1 cellular context compared by ENCODE assay signal in the genomic region with DNA sequence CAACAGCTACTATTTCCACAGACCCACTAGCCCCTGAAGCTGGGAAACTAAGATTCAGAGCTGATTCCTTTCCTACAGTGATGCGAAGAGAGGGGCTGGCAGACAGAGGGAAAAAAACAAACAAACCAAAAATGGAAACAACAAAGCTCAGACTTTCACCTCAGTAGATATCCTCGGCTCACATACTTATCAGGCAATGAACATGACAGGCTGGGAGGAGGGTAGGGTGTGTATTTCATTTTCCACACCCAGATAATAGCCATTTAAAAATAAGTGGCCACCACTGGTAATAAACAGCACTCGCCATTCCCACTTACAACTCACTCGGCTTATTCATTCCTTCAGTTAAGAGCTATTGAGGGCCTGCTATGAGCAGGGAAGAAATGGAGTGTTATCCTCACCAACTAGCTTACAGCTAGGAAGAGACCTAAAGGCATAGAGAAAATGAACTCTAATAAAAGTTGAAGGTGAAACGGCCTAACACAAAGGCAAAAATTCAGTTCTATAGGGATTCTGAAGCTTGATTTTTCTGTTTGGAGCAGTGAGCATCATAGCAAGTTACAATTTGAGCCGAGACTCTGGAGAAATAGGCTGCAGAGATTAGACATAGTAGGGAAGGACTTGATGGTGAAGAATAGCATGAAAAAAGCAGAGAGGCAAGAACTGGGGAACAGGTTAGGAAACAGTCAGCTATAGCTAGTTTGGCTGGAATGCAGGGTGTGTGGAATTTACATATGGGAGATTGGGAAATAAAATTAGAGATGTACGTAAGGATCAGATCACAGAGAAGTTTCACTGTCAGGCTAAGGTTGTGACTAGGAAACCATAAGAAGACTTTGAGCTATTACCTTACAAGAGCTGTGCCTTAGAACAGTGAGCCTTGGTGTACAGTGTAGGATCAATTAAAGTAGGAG.
TF ChIP-seq lines count a peak whose summit lies in the region.

No MANE protein-coding gene starts in this region.

TF ChIP-seq in HepG2, 621 proteins besides CTCF, POLR2A, EP300 and RAD21 (continued from another document and continues in another):
- TF ChIP-seq, protein P1, sequence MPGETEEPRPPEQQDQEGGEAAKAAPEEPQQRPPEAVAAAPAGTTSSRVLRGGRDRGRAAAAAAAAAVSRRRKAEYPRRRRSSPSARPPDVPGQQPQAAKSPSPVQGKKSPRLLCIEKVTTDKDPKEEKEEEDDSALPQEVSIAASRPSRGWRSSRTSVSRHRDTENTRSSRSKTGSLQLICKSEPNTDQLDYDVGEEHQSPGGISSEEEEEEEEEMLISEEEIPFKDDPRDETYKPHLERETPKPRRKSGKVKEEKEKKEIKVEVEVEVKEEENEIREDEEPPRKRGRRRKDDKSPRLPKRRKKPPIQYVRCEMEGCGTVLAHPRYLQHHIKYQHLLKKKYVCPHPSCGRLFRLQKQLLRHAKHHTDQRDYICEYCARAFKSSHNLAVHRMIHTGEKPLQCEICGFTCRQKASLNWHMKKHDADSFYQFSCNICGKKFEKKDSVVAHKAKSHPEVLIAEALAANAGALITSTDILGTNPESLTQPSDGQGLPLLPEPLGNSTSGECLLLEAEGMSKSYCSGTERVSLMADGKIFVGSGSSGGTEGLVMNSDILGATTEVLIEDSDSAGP (CRISPR knock-in tag; IDR thresholded peaks at IDR 0.05; ENCODE audit: borderline replicate concordance), result no peak
- TF ChIP-seq, protein P2, sequence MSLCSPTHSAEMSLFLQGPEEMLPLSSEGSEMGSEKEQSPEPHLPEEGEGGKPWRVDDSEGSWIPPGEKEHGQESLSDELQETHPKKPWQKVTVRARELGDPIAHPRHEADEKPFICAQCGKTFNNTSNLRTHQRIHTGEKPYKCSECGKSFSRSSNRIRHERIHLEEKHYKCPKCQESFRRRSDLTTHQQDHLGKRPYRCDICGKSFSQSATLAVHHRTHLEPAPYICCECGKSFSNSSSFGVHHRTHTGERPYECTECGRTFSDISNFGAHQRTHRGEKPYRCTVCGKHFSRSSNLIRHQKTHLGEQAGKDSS (CRISPR knock-in tag; IDR thresholded peaks at IDR 0.05; ENCODE audit: borderline replicate concordance, low read depth), result no peak
- TF ChIP-seq PHF8 (CRISPR knock-in tag; IDR thresholded peaks at IDR 0.05) (peak; percentile 18; the same call in 1 of the 2 replicates), YEATS2 (CRISPR knock-in tag; IDR thresholded peaks at IDR 0.05; ENCODE audit: borderline replicate concordance) (no peak), FOXC1 (CRISPR knock-in tag; IDR thresholded peaks at IDR 0.05; ENCODE audit: borderline replicate concordance) (no peak), DMAP1 (CRISPR knock-in tag; IDR thresholded peaks at IDR 0.05) (no peak; the same call in 1 of the 2 replicates), NFYC (CRISPR knock-in tag; IDR thresholded peaks at IDR 0.05) (0 out of 2 replicates have a peak, but pooled peaks have one; percentile 21), SP140L (CRISPR knock-in tag; IDR thresholded peaks at IDR 0.05; ENCODE audit: borderline replicate concordance) (peak; percentile 67), PTBP1 (IDR thresholded peaks at IDR 0.05; ENCODE audit: low read depth, low read length, poor library complexity, severe bottlenecking) (no peak), SOX5 (CRISPR knock-in tag; IDR thresholded peaks at IDR 0.05; ENCODE audit: borderline replicate concordance) (peak; percentile 68; the same call in 1 of the 2 replicates), JARID2 (CRISPR knock-in tag; IDR thresholded peaks at IDR 0.05; ENCODE audit: insufficient replicate concordance) (no peak), TOPORS (CRISPR knock-in tag; IDR thresholded peaks at IDR 0.05) (0 out of 2 replicates have a peak, but pooled peaks have one; percentile 43), KLF6 (CRISPR knock-in tag; IDR thresholded peaks at IDR 0.05) (0 out of 2 replicates have a peak, but pooled peaks have one; percentile 26), NFIB (CRISPR knock-in tag; IDR thresholded peaks at IDR 0.05; ENCODE audit: borderline replicate concordance) (no peak), CC2D1A (CRISPR knock-in tag; IDR thresholded peaks at IDR 0.05) (peak; percentile 19; the same call in 1 of the 2 replicates), ZZZ3 (CRISPR knock-in tag; IDR thresholded peaks at IDR 0.05; ENCODE audit: borderline replicate concordance) (no peak), CEBPB (IDR thresholded peaks at IDR 0.05; ENCODE audit: borderline replicate concordance, low read depth, low read length) (no peak; the same call in 1 of the 2 replicates), ZNF772 (CRISPR knock-in tag; IDR thresholded peaks at IDR 0.05) (0 out of 2 replicates have a peak, but pooled peaks have one; percentile 36), ZNF547 (CRISPR knock-in tag; IDR thresholded peaks at IDR 0.05) (0 out of 2 replicates have a peak, but pooled peaks have one; percentile 70)
- TF ChIP-seq, protein P3, sequence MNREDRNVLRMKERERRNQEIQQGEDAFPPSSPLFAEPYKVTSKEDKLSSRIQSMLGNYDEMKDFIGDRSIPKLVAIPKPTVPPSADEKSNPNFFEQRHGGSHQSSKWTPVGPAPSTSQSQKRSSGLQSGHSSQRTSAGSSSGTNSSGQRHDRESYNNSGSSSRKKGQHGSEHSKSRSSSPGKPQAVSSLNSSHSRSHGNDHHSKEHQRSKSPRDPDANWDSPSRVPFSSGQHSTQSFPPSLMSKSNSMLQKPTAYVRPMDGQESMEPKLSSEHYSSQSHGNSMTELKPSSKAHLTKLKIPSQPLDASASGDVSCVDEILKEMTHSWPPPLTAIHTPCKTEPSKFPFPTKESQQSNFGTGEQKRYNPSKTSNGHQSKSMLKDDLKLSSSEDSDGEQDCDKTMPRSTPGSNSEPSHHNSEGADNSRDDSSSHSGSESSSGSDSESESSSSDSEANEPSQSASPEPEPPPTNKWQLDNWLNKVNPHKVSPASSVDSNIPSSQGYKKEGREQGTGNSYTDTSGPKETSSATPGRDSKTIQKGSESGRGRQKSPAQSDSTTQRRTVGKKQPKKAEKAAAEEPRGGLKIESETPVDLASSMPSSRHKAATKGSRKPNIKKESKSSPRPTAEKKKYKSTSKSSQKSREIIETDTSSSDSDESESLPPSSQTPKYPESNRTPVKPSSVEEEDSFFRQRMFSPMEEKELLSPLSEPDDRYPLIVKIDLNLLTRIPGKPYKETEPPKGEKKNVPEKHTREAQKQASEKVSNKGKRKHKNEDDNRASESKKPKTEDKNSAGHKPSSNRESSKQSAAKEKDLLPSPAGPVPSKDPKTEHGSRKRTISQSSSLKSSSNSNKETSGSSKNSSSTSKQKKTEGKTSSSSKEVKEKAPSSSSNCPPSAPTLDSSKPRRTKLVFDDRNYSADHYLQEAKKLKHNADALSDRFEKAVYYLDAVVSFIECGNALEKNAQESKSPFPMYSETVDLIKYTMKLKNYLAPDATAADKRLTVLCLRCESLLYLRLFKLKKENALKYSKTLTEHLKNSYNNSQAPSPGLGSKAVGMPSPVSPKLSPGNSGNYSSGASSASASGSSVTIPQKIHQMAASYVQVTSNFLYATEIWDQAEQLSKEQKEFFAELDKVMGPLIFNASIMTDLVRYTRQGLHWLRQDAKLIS (CRISPR knock-in tag; IDR thresholded peaks at IDR 0.05), result no peak
- TF ChIP-seq, protein P4, sequence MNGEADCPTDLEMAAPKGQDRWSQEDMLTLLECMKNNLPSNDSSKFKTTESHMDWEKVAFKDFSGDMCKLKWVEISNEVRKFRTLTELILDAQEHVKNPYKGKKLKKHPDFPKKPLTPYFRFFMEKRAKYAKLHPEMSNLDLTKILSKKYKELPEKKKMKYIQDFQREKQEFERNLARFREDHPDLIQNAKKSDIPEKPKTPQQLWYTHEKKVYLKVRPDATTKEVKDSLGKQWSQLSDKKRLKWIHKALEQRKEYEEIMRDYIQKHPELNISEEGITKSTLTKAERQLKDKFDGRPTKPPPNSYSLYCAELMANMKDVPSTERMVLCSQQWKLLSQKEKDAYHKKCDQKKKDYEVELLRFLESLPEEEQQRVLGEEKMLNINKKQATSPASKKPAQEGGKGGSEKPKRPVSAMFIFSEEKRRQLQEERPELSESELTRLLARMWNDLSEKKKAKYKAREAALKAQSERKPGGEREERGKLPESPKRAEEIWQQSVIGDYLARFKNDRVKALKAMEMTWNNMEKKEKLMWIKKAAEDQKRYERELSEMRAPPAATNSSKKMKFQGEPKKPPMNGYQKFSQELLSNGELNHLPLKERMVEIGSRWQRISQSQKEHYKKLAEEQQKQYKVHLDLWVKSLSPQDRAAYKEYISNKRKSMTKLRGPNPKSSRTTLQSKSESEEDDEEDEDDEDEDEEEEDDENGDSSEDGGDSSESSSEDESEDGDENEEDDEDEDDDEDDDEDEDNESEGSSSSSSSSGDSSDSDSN (CRISPR knock-in tag; IDR thresholded peaks at IDR 0.05), result no peak
- TF ChIP-seq, protein P5, sequence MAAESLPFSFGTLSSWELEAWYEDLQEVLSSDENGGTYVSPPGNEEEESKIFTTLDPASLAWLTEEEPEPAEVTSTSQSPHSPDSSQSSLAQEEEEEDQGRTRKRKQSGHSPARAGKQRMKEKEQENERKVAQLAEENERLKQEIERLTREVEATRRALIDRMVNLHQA (CRISPR knock-in tag; IDR thresholded peaks at IDR 0.05), result no peak
- TF ChIP-seq, protein P6, sequence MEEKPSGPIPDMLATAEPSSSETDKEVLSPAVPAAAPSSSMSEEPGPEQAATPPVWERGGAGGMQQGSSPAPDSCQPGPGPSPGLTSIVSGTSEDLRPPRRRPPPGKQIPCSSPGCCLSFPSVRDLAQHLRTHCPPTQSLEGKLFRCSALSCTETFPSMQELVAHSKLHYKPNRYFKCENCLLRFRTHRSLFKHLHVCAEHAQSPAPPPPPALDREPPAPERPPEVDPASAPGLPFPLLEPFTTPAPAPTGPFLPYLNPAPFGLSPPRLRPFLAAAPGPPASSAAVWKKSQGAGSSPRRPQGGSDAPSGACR (CRISPR knock-in tag; IDR thresholded peaks at IDR 0.05), result no peak
- TF ChIP-seq, protein P7, sequence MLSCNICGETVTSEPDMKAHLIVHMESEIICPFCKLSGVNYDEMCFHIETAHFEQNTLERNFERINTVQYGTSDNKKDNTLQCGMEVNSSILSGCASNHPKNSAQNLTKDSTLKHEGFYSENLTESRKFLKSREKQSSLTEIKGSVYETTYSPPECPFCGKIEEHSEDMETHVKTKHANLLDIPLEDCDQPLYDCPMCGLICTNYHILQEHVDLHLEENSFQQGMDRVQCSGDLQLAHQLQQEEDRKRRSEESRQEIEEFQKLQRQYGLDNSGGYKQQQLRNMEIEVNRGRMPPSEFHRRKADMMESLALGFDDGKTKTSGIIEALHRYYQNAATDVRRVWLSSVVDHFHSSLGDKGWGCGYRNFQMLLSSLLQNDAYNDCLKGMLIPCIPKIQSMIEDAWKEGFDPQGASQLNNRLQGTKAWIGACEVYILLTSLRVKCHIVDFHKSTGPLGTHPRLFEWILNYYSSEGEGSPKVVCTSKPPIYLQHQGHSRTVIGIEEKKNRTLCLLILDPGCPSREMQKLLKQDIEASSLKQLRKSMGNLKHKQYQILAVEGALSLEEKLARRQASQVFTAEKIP (CRISPR knock-in tag; IDR thresholded peaks at IDR 0.05; ENCODE audit: borderline replicate concordance), result no peak
- TF ChIP-seq, protein P8, sequence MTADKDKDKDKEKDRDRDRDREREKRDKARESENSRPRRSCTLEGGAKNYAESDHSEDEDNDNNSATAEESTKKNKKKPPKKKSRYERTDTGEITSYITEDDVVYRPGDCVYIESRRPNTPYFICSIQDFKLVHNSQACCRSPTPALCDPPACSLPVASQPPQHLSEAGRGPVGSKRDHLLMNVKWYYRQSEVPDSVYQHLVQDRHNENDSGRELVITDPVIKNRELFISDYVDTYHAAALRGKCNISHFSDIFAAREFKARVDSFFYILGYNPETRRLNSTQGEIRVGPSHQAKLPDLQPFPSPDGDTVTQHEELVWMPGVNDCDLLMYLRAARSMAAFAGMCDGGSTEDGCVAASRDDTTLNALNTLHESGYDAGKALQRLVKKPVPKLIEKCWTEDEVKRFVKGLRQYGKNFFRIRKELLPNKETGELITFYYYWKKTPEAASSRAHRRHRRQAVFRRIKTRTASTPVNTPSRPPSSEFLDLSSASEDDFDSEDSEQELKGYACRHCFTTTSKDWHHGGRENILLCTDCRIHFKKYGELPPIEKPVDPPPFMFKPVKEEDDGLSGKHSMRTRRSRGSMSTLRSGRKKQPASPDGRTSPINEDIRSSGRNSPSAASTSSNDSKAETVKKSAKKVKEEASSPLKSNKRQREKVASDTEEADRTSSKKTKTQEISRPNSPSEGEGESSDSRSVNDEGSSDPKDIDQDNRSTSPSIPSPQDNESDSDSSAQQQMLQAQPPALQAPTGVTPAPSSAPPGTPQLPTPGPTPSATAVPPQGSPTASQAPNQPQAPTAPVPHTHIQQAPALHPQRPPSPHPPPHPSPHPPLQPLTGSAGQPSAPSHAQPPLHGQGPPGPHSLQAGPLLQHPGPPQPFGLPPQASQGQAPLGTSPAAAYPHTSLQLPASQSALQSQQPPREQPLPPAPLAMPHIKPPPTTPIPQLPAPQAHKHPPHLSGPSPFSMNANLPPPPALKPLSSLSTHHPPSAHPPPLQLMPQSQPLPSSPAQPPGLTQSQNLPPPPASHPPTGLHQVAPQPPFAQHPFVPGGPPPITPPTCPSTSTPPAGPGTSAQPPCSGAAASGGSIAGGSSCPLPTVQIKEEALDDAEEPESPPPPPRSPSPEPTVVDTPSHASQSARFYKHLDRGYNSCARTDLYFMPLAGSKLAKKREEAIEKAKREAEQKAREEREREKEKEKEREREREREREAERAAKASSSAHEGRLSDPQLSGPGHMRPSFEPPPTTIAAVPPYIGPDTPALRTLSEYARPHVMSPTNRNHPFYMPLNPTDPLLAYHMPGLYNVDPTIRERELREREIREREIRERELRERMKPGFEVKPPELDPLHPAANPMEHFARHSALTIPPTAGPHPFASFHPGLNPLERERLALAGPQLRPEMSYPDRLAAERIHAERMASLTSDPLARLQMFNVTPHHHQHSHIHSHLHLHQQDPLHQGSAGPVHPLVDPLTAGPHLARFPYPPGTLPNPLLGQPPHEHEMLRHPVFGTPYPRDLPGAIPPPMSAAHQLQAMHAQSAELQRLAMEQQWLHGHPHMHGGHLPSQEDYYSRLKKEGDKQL (CRISPR knock-in tag; IDR thresholded peaks at IDR 0.05; ENCODE audit: low read depth), result no peak
- TF ChIP-seq, protein P9, sequence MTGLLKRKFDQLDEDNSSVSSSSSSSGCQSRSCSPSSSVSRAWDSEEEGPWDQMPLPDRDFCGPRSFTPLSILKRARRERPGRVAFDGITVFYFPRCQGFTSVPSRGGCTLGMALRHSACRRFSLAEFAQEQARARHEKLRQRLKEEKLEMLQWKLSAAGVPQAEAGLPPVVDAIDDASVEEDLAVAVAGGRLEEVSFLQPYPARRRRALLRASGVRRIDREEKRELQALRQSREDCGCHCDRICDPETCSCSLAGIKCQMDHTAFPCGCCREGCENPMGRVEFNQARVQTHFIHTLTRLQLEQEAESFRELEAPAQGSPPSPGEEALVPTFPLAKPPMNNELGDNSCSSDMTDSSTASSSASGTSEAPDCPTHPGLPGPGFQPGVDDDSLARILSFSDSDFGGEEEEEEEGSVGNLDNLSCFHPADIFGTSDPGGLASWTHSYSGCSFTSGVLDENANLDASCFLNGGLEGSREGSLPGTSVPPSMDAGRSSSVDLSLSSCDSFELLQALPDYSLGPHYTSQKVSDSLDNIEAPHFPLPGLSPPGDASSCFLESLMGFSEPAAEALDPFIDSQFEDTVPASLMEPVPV (CRISPR knock-in tag; IDR thresholded peaks at IDR 0.05), result no peak
- TF ChIP-seq, protein P10, sequence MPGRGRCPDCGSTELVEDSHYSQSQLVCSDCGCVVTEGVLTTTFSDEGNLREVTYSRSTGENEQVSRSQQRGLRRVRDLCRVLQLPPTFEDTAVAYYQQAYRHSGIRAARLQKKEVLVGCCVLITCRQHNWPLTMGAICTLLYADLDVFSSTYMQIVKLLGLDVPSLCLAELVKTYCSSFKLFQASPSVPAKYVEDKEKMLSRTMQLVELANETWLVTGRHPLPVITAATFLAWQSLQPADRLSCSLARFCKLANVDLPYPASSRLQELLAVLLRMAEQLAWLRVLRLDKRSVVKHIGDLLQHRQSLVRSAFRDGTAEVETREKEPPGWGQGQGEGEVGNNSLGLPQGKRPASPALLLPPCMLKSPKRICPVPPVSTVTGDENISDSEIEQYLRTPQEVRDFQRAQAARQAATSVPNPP (CRISPR knock-in tag; IDR thresholded peaks at IDR 0.05), result no peak
